Comparison of ENCODE assay signal across 26 cellular contexts in genomic region chr2:38120829-38121228, GRCh38. TPM values are rescaled to one million over a fixed set of nuclear protein-coding genes. Genes with fewer than 3 reads are reported as not detected.
DNase-seq lines count a peak whose midpoint lies in the region; ATAC-seq and TF ChIP-seq lines count a peak whose summit lies in the region.
"Had no signal": no experiment of that assay in that cellular context is flagged by ENCODE, and none has a peak within 500 bp of the region (broad histone marks: within the 10 kb centered on the region; RNA-seq: fewer than 3 reads in every experiment).

No MANE protein-coding gene starts in this region.

- no peak for TF ChIP-seq EP300 in transverse colon (IDR thresholded peaks at IDR 0.05; ENCODE audit: low read depth)

- H3K4me1 ChIP-seq in RWPE2 (ENCODE audit: insufficient read depth, poor library complexity, severe bottlenecking) (peaks cover 3% of the 10 kb centered on the region), transverse colon (peaks cover 0 to 35% (median 10%) of the 10 kb centered on the region in 4 donors)
- H3K4me1 ChIP-seq: SJCRH30 had no signal

- no peak for TF ChIP-seq POLR2A in transverse colon (IDR thresholded peaks at IDR 0.05)

- H3K27me3 ChIP-seq in RWPE2 (ENCODE audit: insufficient read depth, poor library complexity, severe bottlenecking) (no peaks in the 10 kb centered on the region), transverse colon (no peaks in the 10 kb centered on the region)
- H3K27me3 ChIP-seq: BLaER1 treated with 17β-estradiol and CSF1 and Interleukin-3, amounts not matched to agents 10 nM and 100 nM had no signal

- no TSS peak for BruUV-seq in Calu3 (replicated peaks; lab: Mats Ljungman, UMichigan)

- no peaks in the 10 kb centered on the region for H3K9me3 Mint-ChIP-seq in Calu3 (ENCODE audit: low read depth, unreplicated experiment)
- H3K9me3 Mint-ChIP-seq: CD4-positive, alpha-beta T cell; HFFc6 had no signal

- no peak overlapping the region for H3K4me3 ChIP-seq in RWPE2 (ENCODE audit: severe bottlenecking)
- no peak overlapping the region for H3K4me3 ChIP-seq in transverse colon
- H3K4me3 ChIP-seq: A549; BLaER1 treated with 17β-estradiol and CSF1 and Interleukin-3, amounts not matched to agents 10 nM and 100 nM; GM12878; GM23248; SJCRH30 had no signal

- H3K9me3 ChIP-seq in RWPE2 (ENCODE audit: severe bottlenecking) (no peaks in the 10 kb centered on the region), transverse colon (no peaks in the 10 kb centered on the region)
- H3K9me3 ChIP-seq: A549, SJCRH30 had no signal

- intact Hi-C loops in Calu3 (cut with micrococcal nuclease; ENCODE audit: unreplicated experiment) = loop anchor here (2.0 kb wide), 1 partner anchor 26 kb away; no protein-coding TSS in a partner anchor
- intact Hi-C loops in transverse colon (cut with DNase I; ENCODE audit: low total_unique reads) = no loop called here

- WGBS in transverse colon (ENCODE audit: low coverage in 1 of 2), 2 donors = 50 to 63% methylated on average over 2 to 5 of the region's 5 CpGs

- DNase-seq in Calu3 (peak; percentile 31), RWPE2 (ENCODE audit: low spot score) (no peak), kidney tubule cell (ENCODE audit: low spot score) (peak; percentile 45), transverse colon (no peak), SW 1271 (lab: John Stamatoyannopoulos, UW) (no peak)
- no peak for DNase-seq in activated CD8-positive, alpha-beta memory T cell treated with anti-CD3 and anti-CD28 coated beads, Interleukin-2, amount 50 U/mL, for 4 hours
- no peak for DNase-seq in activated CD4-positive, alpha-beta T cell treated with anti-CD3 and anti-CD28 coated beads for 1 hour
- DNase-seq: AML-193; CD4-positive, alpha-beta T cell; GM23248; H7; HFFc6; IMR-90; KG1; MM.1S; NCI-H2029 treated with DMSO at 0.1 percent for 48 hours; NCI-H446 treated with DMSO at 0.1 percent for 48 hours; NCI-H526; NCI-H82; NK-92 treated with Interleukin-12 subunit alpha and Interleukin-12 subunit beta, amount 100 ng/mL, for 24 hours; PC-3; SJCRH30 had no signal

- H3K36me3 Mint-ChIP-seq in Calu3 (ENCODE audit: insufficient read depth, unreplicated experiment) = no peaks in the 10 kb centered on the region

- no peaks in the 10 kb centered on the region for H3K27me3 Mint-ChIP-seq in Calu3 (ENCODE audit: unreplicated experiment)

- no peak overlapping the region for H3K27ac Mint-ChIP-seq in Calu3 (ENCODE audit: unreplicated experiment)
- H3K27ac Mint-ChIP-seq: CD4-positive, alpha-beta T cell; HFFc6 had no signal

- H3K36me3 ChIP-seq in RWPE2 (ENCODE audit: low read depth) (no peaks in the 10 kb centered on the region), transverse colon (no peaks in the 10 kb centered on the region)
- H3K36me3 ChIP-seq: SJCRH30 had no signal

- H3K4me3 Mint-ChIP-seq in Calu3 (ENCODE audit: low read depth, unreplicated experiment) = no peak overlapping the region
- H3K4me3 Mint-ChIP-seq: CD4-positive, alpha-beta T cell; HFFc6 had no signal

- in situ Hi-C loops in transverse colon (cut with MboI; ENCODE audit: low pct_ligation_motif_present in 1 of 4, low pct_unique_long_range_greater_than_20kb in 1 of 4, low sequenced_read_pairs in 3 of 4) = no loop called here

- H3K27ac ChIP-seq in RWPE2 (ENCODE audit: poor library complexity, severe bottlenecking) (no peak overlapping the region), transverse colon (peak overlapping the region in 3 of 4 donors; percentile 32 to 41 (median 41))
- H3K27ac ChIP-seq: A549; BLaER1 treated with 17β-estradiol and CSF1 and Interleukin-3, amounts not matched to agents 10 nM and 100 nM; GM23248; SJCRH30 had no signal

- CTCF ChIA-PET in Calu3 (lab: Charles Lee) = interaction anchor here (0.9 to 1.7 kb wide), 4 partner anchors 11 to 154 kb away, joined by 3 to 20 read pairs (median 7); partner anchors contain the start of gene CYP1B1

- no peak for TF ChIP-seq CTCF in Calu3 (IDR thresholded peaks at IDR 0.05; ENCODE audit: unreplicated experiment)
- TF ChIP-seq CTCF in RWPE2 (IDR thresholded peaks at IDR 0.05; ENCODE audit: poor library complexity, severe bottlenecking) = no peak
- no peak for TF ChIP-seq CTCF in transverse colon (IDR thresholded peaks at IDR 0.05)

- H3K4me1 Mint-ChIP-seq in Calu3 (ENCODE audit: low read depth, unreplicated experiment) = peaks cover 40% of the 10 kb centered on the region

- peak; percentile 62; the same call in 2 of the 3 replicates for ATAC-seq in RWPE2 (ENCODE audit: low read depth)
- ATAC-seq: GM12878, PC-3, Right ventricle myocardium inferior had no signal

RNA-seq across cellular contexts. Expression of gene CYP1B1, which starts 44.9 kb away (rescaled TPM):
- 34.4 and 36.5 TPM in 2 replicates for total RNA-seq in Calu3 (2022)
- total RNA-seq in transverse colon = 1 to 10 TPM; 2.0 to 9.6 (median 5.5) TPM
- total RNA-seq: SJCRH30 had no signal

Comparison
In these comparisons a context has a peak if more than half of its experiments do, and no peak if none do; other contexts are left out.
1. DNase-seq: peak in Calu3 (single experiment) and kidney tubule cell (single experiment); none in RWPE2 (single experiment), transverse colon (single experiment), activated CD8-positive, alpha-beta memory T cell treated with anti-CD3 and anti-CD28 coated beads, Interleukin-2, amount 50 U/mL, for 4 hours (single experiment), activated CD4-positive, alpha-beta T cell treated with anti-CD3 and anti-CD28 coated beads for 1 hour (single experiment) and SW 1271 (0 of 2).